ENCODE assay signal across 8 cellular contexts in the genomic region with DNA sequence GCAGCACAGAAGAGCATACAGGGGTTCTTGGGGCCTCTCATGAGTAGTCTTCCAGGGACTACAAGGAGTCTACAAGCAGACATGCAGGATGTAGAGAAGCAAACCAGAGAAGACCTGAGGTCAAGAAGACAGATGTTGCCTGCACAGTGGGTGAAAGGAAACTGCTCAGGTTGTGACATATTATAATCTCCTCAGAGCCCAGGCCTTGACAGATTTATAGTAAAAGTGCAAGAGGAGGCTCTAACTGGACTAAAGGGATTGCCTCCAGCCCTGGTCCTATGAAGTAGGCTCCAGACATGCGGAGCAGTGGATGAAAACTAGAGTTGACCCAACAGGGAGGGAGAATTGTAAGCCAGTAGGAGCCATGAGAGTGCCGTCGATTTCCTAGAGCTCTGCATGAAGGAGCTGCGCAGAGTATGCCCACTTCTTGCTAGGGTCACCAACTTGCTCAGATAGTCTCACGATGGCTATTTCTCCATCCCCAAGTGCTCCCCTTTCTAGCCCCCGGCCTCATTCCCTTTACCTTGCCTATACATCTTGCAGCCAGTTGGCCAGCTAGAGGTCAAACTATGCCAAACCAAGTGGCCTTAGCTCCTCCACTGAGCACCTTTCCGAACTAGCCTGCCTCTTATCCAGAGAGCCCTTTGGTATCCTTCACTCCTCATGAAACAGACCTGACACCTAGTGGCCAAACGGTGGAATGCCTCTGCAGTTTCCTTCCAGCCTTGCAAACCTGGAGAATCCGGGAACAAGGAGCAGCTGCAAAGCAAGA. TPM values are rescaled to one million over a fixed set of nuclear protein-coding genes. Genes with fewer than 3 reads are reported as not detected.
A peak's percentile ranks its signal among the peaks of the same experiment; 100 is the strongest.
DNase-seq lines count a peak whose midpoint lies in the region; ATAC-seq and TF ChIP-seq lines count a peak whose summit lies in the region.

No MANE protein-coding gene starts in this region.

- no peaks in the 10 kb centered on the region for H3K9me3 ChIP-seq in adrenal gland (replicated peaks in 1 of 3)
- no peaks in the 10 kb centered on the region for H3K9me3 ChIP-seq in heart left ventricle
- H3K9me3 ChIP-seq in prostate gland = no peaks in the 10 kb centered on the region
- no peaks in the 10 kb centered on the region for H3K9me3 ChIP-seq in aorta (ENCODE audit: control insufficient read depth, low read length)

- TF ChIP-seq CTCF in GM12801 (IDR thresholded peaks at IDR 0.05; ENCODE audit: extremely low read depth, insufficient read length) (peak; percentile 92), adrenal gland (IDR thresholded peaks at IDR 0.05) (peak; percentile 95 to 99 (median 98)), heart left ventricle (IDR thresholded peaks at IDR 0.05) (peak; percentile 90 to 98 (median 95)), prostate gland (IDR thresholded peaks at IDR 0.05) (peak; percentile 82 to 96 (median 96))

- H3K4me3 ChIP-seq in adrenal gland (no peak overlapping the region), heart left ventricle (no peak overlapping the region), prostate gland (no peak overlapping the region), aorta (ENCODE audit: low read length in 2 of 2) (no peak overlapping the region)

- H3K27ac ChIP-seq in adrenal gland = peak overlapping the region in 4 of 5 donors; percentile 5 to 76 (median 43)
- H3K27ac ChIP-seq in heart left ventricle = peak overlapping the region in 11 of 12 donors; percentile 59 to 93 (median 79)
- peak overlapping the region in 1 of 2 donors; percentile 53 for H3K27ac ChIP-seq in prostate gland
- H3K27ac ChIP-seq in aorta (ENCODE audit: low read depth in 1 of 2, low read length in 2 of 2) = peak overlapping the region in 1 of 2 donors; percentile 73

- H3K36me3 ChIP-seq in adrenal gland (replicated peaks in 1 of 2) (peaks cover 0 to 31% of the 10 kb centered on the region in 2 donors), heart left ventricle (peaks cover 0 to 99% (median 71%) of the 10 kb centered on the region in 9 donors), prostate gland (no peaks in the 10 kb centered on the region), aorta (ENCODE audit: control insufficient read depth in 1 of 2, insufficient read depth in 2 of 2, low read length in 1 of 2) (peaks cover 3 to 9% of the 10 kb centered on the region in 2 donors)

- 48 to 61% (median 50%) methylated on average over 9 of the region's 9 CpGs for WGBS in adrenal gland, 4 donors
- 48 to 54% (median 51%) methylated on average over 9 of the region's 9 CpGs for WGBS in heart left ventricle, 4 donors
- 54% methylated on average over 9 of the region's 9 CpGs for WGBS in prostate gland
- 42 to 45% methylated on average over 9 of the region's 9 CpGs for WGBS in aorta, 2 donors

- peaks cover 11 to 40% of the 10 kb centered on the region in 2 donors for H3K4me1 ChIP-seq in adrenal gland (replicated peaks in 1 of 2)
- peaks cover 24 to 75% (median 51%) of the 10 kb centered on the region in 12 donors for H3K4me1 ChIP-seq in heart left ventricle
- peaks cover 13% of the 10 kb centered on the region for H3K4me1 ChIP-seq in prostate gland (replicated peaks)
- peaks cover 4 to 6% of the 10 kb centered on the region in 2 donors for H3K4me1 ChIP-seq in aorta (ENCODE audit: control insufficient read depth in 1 of 2, insufficient read depth in 2 of 2, low read length in 2 of 2)

- DNase-seq in NCI-H1105 treated with DMSO at 0.1 percent for 48 hours (lab: John Stamatoyannopoulos, UW) (peak; percentile 65), SKM-1 (lab: John Stamatoyannopoulos, UW; ENCODE audit: unreplicated experiment) (peak; percentile 79), adrenal gland (peak; percentile 73 to 94 (median 81)), heart left ventricle (peak in 4 of 5 donors; percentile 64 to 79 (median 75)), prostate gland (ENCODE audit: low spot score) (peak; percentile 71), aorta (peak; percentile 78 to 81)

- intact Hi-C loops in adrenal gland (cut with DNase I) = loop anchor here (2.0 to 5.0 kb wide), 3 partner anchors 84 to 235 kb away; no protein-coding TSS in a partner anchor
- intact Hi-C loops in heart left ventricle (cut with DNase I) = loop anchor here (1.0 to 10.0 kb wide), 15 partner anchors 40 to 262 kb away; no protein-coding TSS in a partner anchor
- intact Hi-C loops in prostate gland (cut with DNase I) = loop anchor here (1.0 to 5.0 kb wide), 2 partner anchors 83 to 230 kb away; no protein-coding TSS in a partner anchor
- intact Hi-C loops in aorta (cut with DNase I) = loop anchor here (1.0 to 5.0 kb wide), 6 partner anchors 40 to 260 kb away; no protein-coding TSS in a partner anchor

- ATAC-seq in heart left ventricle (peak; percentile 75 to 81 (median 81)), aorta (ENCODE audit: low FRiP score) (peak; percentile 92), HG03196 (IDR thresholded peaks at IDR 0.05; ENCODE audit: unreplicated experiment) (no peak)

- H3K27me3 ChIP-seq in adrenal gland = no peaks in the 10 kb centered on the region
- no peaks in the 10 kb centered on the region for H3K27me3 ChIP-seq in heart left ventricle
- H3K27me3 ChIP-seq in prostate gland (replicated peaks; ENCODE audit: insufficient read depth) = no peaks in the 10 kb centered on the region
- no peaks in the 10 kb centered on the region for H3K27me3 ChIP-seq in aorta (ENCODE audit: control insufficient read depth in 1 of 2, insufficient read depth in 2 of 2, low read length in 1 of 2)

- TF ChIP-seq POLR2A in adrenal gland (IDR thresholded peaks at IDR 0.05) = no peak
- no peak for TF ChIP-seq POLR2A in heart left ventricle (IDR thresholded peaks at IDR 0.05)
- TF ChIP-seq POLR2A in prostate gland (IDR thresholded peaks at IDR 0.05) = no peak

RNA-seq across cellular contexts. Expression of a gene that starts 36.2 kb away (rescaled TPM):
- total RNA-seq in adrenal gland (10 to 100 TPM; 13.6 to 45.2 (median 28.0) TPM), heart left ventricle (10 to 100 TPM; 12.1 to 35.4 (median 23.1) TPM), prostate gland (10 to 100 TPM; 16.9 to 18.9 TPM), aorta (10 to 100 TPM; 36.6 to 45.0 TPM)
- polyA plus RNA-seq in adrenal gland (10 to 100 TPM; 23.6 to 34.4 (median 29.1) TPM), heart left ventricle (10 to 100 TPM in 1 of 2 donors, 1 to 10 TPM in 1; 9.8 to 13.8 TPM), aorta (10 to 100 TPM; 12.0 to 27.7 TPM)
